ENCODE assay signal across 19 cellular contexts in genomic region chr7:137731436-137731835, GRCh38.
"Had no signal": no experiment of that assay in that cellular context is flagged by ENCODE, and none has a peak within 500 bp of the region (broad histone marks: within the 10 kb centered on the region; RNA-seq: fewer than 3 reads in every experiment).

No MANE protein-coding gene starts in this region.

- FAIRE-seq: keratinocyte had no signal

- DNase-seq: activated CD4-positive, alpha-beta T cell treated with anti-CD3 and anti-CD28 coated beads for 4 hours; activated CD8-positive, alpha-beta T cell treated with anti-CD3 and anti-CD28 coated beads, Interleukin-2, amount 10 ng/mL, durations not matched to agents 7 days and 5 days; activated naive CD4-positive, alpha-beta T cell treated with anti-CD3 and anti-CD28 coated beads for 36 hours; adrenal gland; effector memory CD8-positive, alpha-beta T cell; left ventricle myocardium inferior; natural killer cell; right cardiac atrium; spleen; stimulated activated CD4-positive, alpha-beta T cell treated with anti-CD3 and anti-CD28 coated beads, Interleukin-1b, Interleukin-23, amount 100 ng/mL, for 48 hours; tibial artery had no signal

- H3K4me3 Mint-ChIP-seq: activated CD8-positive, alpha-beta T cell treated with anti-CD3 and anti-CD28 coated beads, Interleukin-2, amount 10 ng/mL, durations not matched to agents 7 days and 5 days; activated naive CD4-positive, alpha-beta T cell treated with anti-CD3 and anti-CD28 coated beads for 36 hours; brain; dendritic cell treated with granulocyte-macrophage colony-stimulating factor and Interleukin-4, amounts not matched to agents 40 ng/mL and 50 ng/mL, for 4 days; effector memory CD8-positive, alpha-beta T cell; memory B cell; natural killer cell; stimulated activated memory B cell treated with anti-CD40 and anti-IgM and Interleukin-4, amounts not matched to agents 10 μg/mL and 1 μg/mL and 100 μg/mL, for 72 hours had no signal

- H3K27ac Mint-ChIP-seq: activated CD8-positive, alpha-beta T cell treated with anti-CD3 and anti-CD28 coated beads, Interleukin-2, amount 10 ng/mL, durations not matched to agents 7 days and 5 days; activated naive CD4-positive, alpha-beta T cell treated with anti-CD3 and anti-CD28 coated beads for 36 hours; brain; dendritic cell treated with granulocyte-macrophage colony-stimulating factor and Interleukin-4, amounts not matched to agents 40 ng/mL and 50 ng/mL, for 4 days; effector memory CD8-positive, alpha-beta T cell; memory B cell; natural killer cell; stimulated activated memory B cell treated with anti-CD40 and anti-IgM and Interleukin-4, amounts not matched to agents 10 μg/mL and 1 μg/mL and 100 μg/mL, for 72 hours had no signal

- ATAC-seq: activated CD8-positive, alpha-beta T cell treated with anti-CD3 and anti-CD28 coated beads, Interleukin-2, amount 10 ng/mL, durations not matched to agents 7 days and 5 days; effector memory CD8-positive, alpha-beta T cell; gastroesophageal sphincter; natural killer cell; right cardiac atrium; stimulated activated memory B cell treated with anti-CD40 and anti-IgM and Interleukin-4, amounts not matched to agents 10 μg/mL and 1 μg/mL and 100 μg/mL, for 72 hours had no signal

- H3K4me1 ChIP-seq: adrenal gland, gastroesophageal sphincter, left ventricle myocardium inferior, spleen had no signal

- H3K4me3 ChIP-seq: adrenal gland, gastroesophageal sphincter, left ventricle myocardium inferior, spleen, tibial artery had no signal

- H3K9me3 Mint-ChIP-seq: activated naive CD4-positive, alpha-beta T cell treated with anti-CD3 and anti-CD28 coated beads for 36 hours; brain; dendritic cell treated with granulocyte-macrophage colony-stimulating factor and Interleukin-4, amounts not matched to agents 40 ng/mL and 50 ng/mL, for 4 days; effector memory CD8-positive, alpha-beta T cell had no signal

- H3K27me3 Mint-ChIP-seq: brain; dendritic cell treated with granulocyte-macrophage colony-stimulating factor and Interleukin-4, amounts not matched to agents 40 ng/mL and 50 ng/mL, for 4 days had no signal

- H3K36me3 ChIP-seq: adrenal gland, gastroesophageal sphincter, left ventricle myocardium inferior, spleen, tibial artery had no signal

- H3K27me3 ChIP-seq: adrenal gland, gastroesophageal sphincter, tibial artery had no signal

- H3K27ac ChIP-seq: adrenal gland, epithelial cell of prostate, gastroesophageal sphincter, left ventricle myocardium inferior, spleen, tibial artery, VCaP had no signal

- H3K4me1 Mint-ChIP-seq: brain; memory B cell; natural killer cell; stimulated activated memory B cell treated with anti-CD40 and anti-IgM and Interleukin-4, amounts not matched to agents 10 μg/mL and 1 μg/mL and 100 μg/mL, for 72 hours had no signal

- H3K9me3 ChIP-seq: adrenal gland, gastroesophageal sphincter, left ventricle myocardium inferior, spleen, tibial artery had no signal

- H3K36me3 Mint-ChIP-seq: brain; memory B cell; natural killer cell; stimulated activated memory B cell treated with anti-CD40 and anti-IgM and Interleukin-4, amounts not matched to agents 10 μg/mL and 1 μg/mL and 100 μg/mL, for 72 hours had no signal
